ENCODE assay signal across 24 cellular contexts in the genomic region with DNA sequence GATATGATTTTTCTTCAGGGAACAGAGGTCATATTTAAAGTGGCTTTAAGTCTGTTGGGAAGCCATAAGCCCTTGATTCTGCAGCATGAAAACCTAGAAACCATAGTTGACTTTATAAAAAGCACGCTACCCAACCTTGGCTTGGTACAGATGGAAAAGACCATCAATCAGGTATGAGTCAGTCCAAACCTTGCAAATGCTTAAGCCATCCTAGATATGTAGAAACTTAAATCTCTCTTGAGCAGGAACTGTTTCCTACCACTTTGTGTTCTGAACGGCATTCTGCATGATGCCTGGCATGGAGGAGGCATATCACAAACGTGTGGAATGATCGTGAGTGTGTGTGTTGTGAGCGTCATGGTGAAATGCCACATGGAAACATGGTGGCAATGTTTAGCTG.
"Had no signal": no experiment of that assay in that cellular context is flagged by ENCODE, and none has a peak within 500 bp of the region (broad histone marks: within the 10 kb centered on the region; RNA-seq: fewer than 3 reads in every experiment).

No MANE protein-coding gene starts in this region.

- H3K4me3 ChIP-seq: coronary artery, gastrocnemius medialis, left ventricle myocardium inferior, lower lobe of right lung, ovary, suprapubic skin, thyroid gland had no signal

- H3K27ac Mint-ChIP-seq: endodermal cell; immature natural killer cell; progenitor cell of endocrine pancreas; stimulated activated effector memory CD8-positive, alpha-beta T cell treated with anti-CD3 and anti-CD28 coated beads, Interleukin-12 subunit alpha, Interleukin-12 subunit beta, amount 100 ng/mL, for 72 hours; type B pancreatic cell had no signal

- H3K9me3 Mint-ChIP-seq: endodermal cell; immature natural killer cell; naive thymus-derived CD4-positive, alpha-beta T cell; stimulated activated effector memory CD8-positive, alpha-beta T cell treated with anti-CD3 and anti-CD28 coated beads, Interleukin-12 subunit alpha, Interleukin-12 subunit beta, amount 100 ng/mL, for 72 hours; type B pancreatic cell had no signal

- H3K4me3 Mint-ChIP-seq: endodermal cell; immature natural killer cell; naive thymus-derived CD4-positive, alpha-beta T cell; stimulated activated effector memory CD8-positive, alpha-beta T cell treated with anti-CD3 and anti-CD28 coated beads, Interleukin-12 subunit alpha, Interleukin-12 subunit beta, amount 100 ng/mL, for 72 hours; type B pancreatic cell had no signal

- H3K27me3 ChIP-seq: gastrocnemius medialis, neutrophil, ovary, suprapubic skin, thyroid gland had no signal

- ATAC-seq: naive thymus-derived CD4-positive, alpha-beta T cell; right cardiac atrium; stimulated activated effector memory CD8-positive, alpha-beta T cell treated with anti-CD3 and anti-CD28 coated beads, Interleukin-12 subunit alpha, Interleukin-12 subunit beta, amount 100 ng/mL, for 72 hours; stimulated activated naive CD8-positive, alpha-beta T cell treated with anti-CD3 and anti-CD28 coated beads, Interleukin-15, Interleukin-2, amounts not matched to agents 100 U/mL and 50 U/mL, for 24 hours had no signal

- H3K4me1 ChIP-seq: thyroid gland had no signal

- H3K27me3 Mint-ChIP-seq: progenitor cell of endocrine pancreas, type B pancreatic cell had no signal

- H3K27ac ChIP-seq: coronary artery, gastrocnemius medialis, left ventricle myocardium inferior, lower lobe of right lung, neutrophil, ovary, suprapubic skin, thyroid gland had no signal

- H3K36me3 ChIP-seq: ovary had no signal

- DNase-seq: effector CD4-positive, alpha-beta T cell; endodermal cell; gastrocnemius medialis; glutamatergic neuron; immature natural killer cell; kidney; left cardiac atrium; left ventricle myocardium inferior; lower lobe of right lung; mesenchymal stem cell; naive thymus-derived CD4-positive, alpha-beta T cell; ovary; right cardiac atrium; small intestine; stimulated activated CD4-positive, alpha-beta T cell treated with anti-CD3 and anti-CD28 coated beads, Interleukin-4, amount 100 ng/mL, for 1 hour; stimulated activated CD8-positive, alpha-beta memory T cell treated with anti-CD3 and anti-CD28 coated beads, Interleukin-4, amount 100 ng/mL, for 48 hours; stimulated activated naive CD8-positive, alpha-beta T cell treated with anti-CD3 and anti-CD28 coated beads, Interleukin-15, Interleukin-2, amounts not matched to agents 100 U/mL and 50 U/mL, for 24 hours; thyroid gland had no signal
